In genomic region chr17:50470451-50470850, GRCh38 we compare ENCODE assay signal across 25 cellular contexts. TPM values are rescaled to one million over a fixed set of nuclear protein-coding genes. Genes with fewer than 3 reads are reported as not detected.
DNase-seq lines count a peak whose midpoint lies in the region; ATAC-seq and TF ChIP-seq lines count a peak whose summit lies in the region.
"Had no signal": no experiment of that assay in that cellular context is flagged by ENCODE, and none has a peak within 500 bp of the region (broad histone marks: within the 10 kb centered on the region; RNA-seq: fewer than 3 reads in every experiment).

No MANE protein-coding gene starts in this region.

- no peak for TF ChIP-seq EP300 in upper lobe of left lung (IDR thresholded peaks at IDR 0.05)

- peaks cover 0 to 26% (median 0%) of the 10 kb centered on the region in 11 experiments; a peak in 2 of 22 replicates for H4K20me1 ChIP-seq in BLaER1 treated with 17β-estradiol and CSF1 and Interleukin-3, amounts not matched to agents 10 nM and 100 nM

- CTCF ChIA-PET in HEK293T (lab: Yijun Ruan, JAX), result no interaction called here

- TF ChIP-seq CTCF in endodermal cell (conservative IDR thresholded peaks at IDR 0.05), result no peak
- no peak for TF ChIP-seq CTCF in upper lobe of left lung (IDR thresholded peaks at IDR 0.05)

- no peak overlapping the region for H3K27ac ChIP-seq in BLaER1 treated with 17β-estradiol and CSF1 and Interleukin-3, amounts not matched to agents 10 nM and 100 nM
- no peak overlapping the region for H3K27ac ChIP-seq in endodermal cell (ENCODE audit: low read depth, low read length)
- no peak overlapping the region for H3K27ac ChIP-seq in upper lobe of left lung
- H3K27ac ChIP-seq: hepatocyte, HL-60, parathyroid adenoma had no signal

- intact Hi-C loops in posterior vena cava (cut with DNase I), result no loop called here
- intact Hi-C loops in activated T-helper 1 cell treated with anti-CD3 and anti-CD28 coated beads, Interleukin-12 subunit alpha, Interleukin-12 subunit beta, Interleukin-2, Interleukin-4 antibody, amounts not matched to agents 30 ng/mL and 10 ng/mL and 1 ng/mL, durations not matched to agents 14 hours and 24 hours and 36 hours (cut with micrococcal nuclease), result no loop called here

- no peaks in the 10 kb centered on the region for H3K9me3 Mint-ChIP-seq in endodermal cell
- no peaks in the 10 kb centered on the region for H3K9me3 Mint-ChIP-seq in activated T-helper 1 cell treated with anti-CD3 and anti-CD28 coated beads, Interleukin-12 subunit alpha, Interleukin-12 subunit beta, Interleukin-2, Interleukin-4 antibody, amounts not matched to agents 30 ng/mL and 10 ng/mL and 1 ng/mL, durations not matched to agents 14 hours and 24 hours and 36 hours
- H3K9me3 Mint-ChIP-seq: activated naive CD8-positive, alpha-beta T cell treated with anti-CD3 and anti-CD28 coated beads for 36 hours; T-cell had no signal

- no peak for ATAC-seq in upper lobe of left lung (ENCODE audit: low FRiP score in 2 of 2)
- ATAC-seq: esophagus mucosa; naive thymus-derived CD4-positive, alpha-beta T cell; T-cell had no signal

- peaks cover 0 to 32% (median 0%) of the 10 kb centered on the region in 11 experiments; a peak in 5 of 22 replicates for H3K36me3 ChIP-seq in BLaER1 treated with 17β-estradiol and CSF1 and Interleukin-3, amounts not matched to agents 10 nM and 100 nM
- H3K36me3 ChIP-seq in endodermal cell (ENCODE audit: control insufficient read depth, insufficient read depth, low read length) (no peaks in the 10 kb centered on the region), upper lobe of left lung (peaks cover 0 to 29% (median 12%) of the 10 kb centered on the region in 4 donors)
- H3K36me3 ChIP-seq: MG63 had no signal

- peaks cover 32% of the 10 kb centered on the region for H3K36me3 Mint-ChIP-seq in endodermal cell (ENCODE audit: low read depth)
- H3K36me3 Mint-ChIP-seq in activated T-helper 1 cell treated with anti-CD3 and anti-CD28 coated beads, Interleukin-12 subunit alpha, Interleukin-12 subunit beta, Interleukin-2, Interleukin-4 antibody, amounts not matched to agents 30 ng/mL and 10 ng/mL and 1 ng/mL, durations not matched to agents 14 hours and 24 hours and 36 hours (ENCODE audit: low read depth), result no peaks in the 10 kb centered on the region
- H3K36me3 Mint-ChIP-seq: activated naive CD8-positive, alpha-beta T cell treated with anti-CD3 and anti-CD28 coated beads for 36 hours had no signal

- DNase-seq in NCI-H2171 treated with DMSO at 0.1 percent for 48 hours (lab: John Stamatoyannopoulos, UW) (peak; percentile 84), endodermal cell (peak; percentile 53), posterior vena cava (ENCODE audit: low spot score) (peak; percentile 45), iPS-NIHi7 (ENCODE audit: extremely low spot score) (no peak), upper lobe of left lung (no peak), HEK293T (ENCODE audit: extremely low spot score) (no peak)
- no peak for DNase-seq in activated T-helper 1 cell treated with anti-CD3 and anti-CD28 coated beads, Interleukin-12 subunit alpha, Interleukin-12 subunit beta, Interleukin-2, Interleukin-4 antibody, amounts not matched to agents 30 ng/mL and 10 ng/mL and 1 ng/mL, durations not matched to agents 14 hours and 24 hours and 36 hours (ENCODE audit: low spot score)
- DNase-seq: activated CD4-positive, alpha-beta T cell treated with anti-CD3 and anti-CD28 coated beads for 4 hours; activated naive CD8-positive, alpha-beta T cell treated with anti-CD3 and anti-CD28 coated beads for 36 hours; effector memory CD4-positive, alpha-beta T cell; foreskin melanocyte; MG63; naive thymus-derived CD4-positive, alpha-beta T cell; NCI-H1436 treated with DMSO at 0.1 percent for 48 hours; NCI-H82; OCI-M1; T-cell had no signal

- 90 to 96% methylated on average over 4 to 6 of the region's 6 CpGs for WGBS in endodermal cell (ENCODE audit: insufficient coverage in 1 of 2, insufficient read length in 1 of 2), 2 experiments
- WGBS in upper lobe of left lung, 2 donors, result 81 to 87% methylated on average over 6 of the region's 6 CpGs

- no peak overlapping the region for H3K9ac ChIP-seq in BLaER1 treated with 17β-estradiol and CSF1 and Interleukin-3, amounts not matched to agents 10 nM and 100 nM
- no peak overlapping the region for H3K9ac ChIP-seq in endodermal cell (ENCODE audit: extremely low read depth, low read length, poor library complexity, severe bottlenecking)
- H3K9ac ChIP-seq: parathyroid adenoma had no signal

- no peak overlapping the region for H3K4me3 Mint-ChIP-seq in endodermal cell
- H3K4me3 Mint-ChIP-seq in activated T-helper 1 cell treated with anti-CD3 and anti-CD28 coated beads, Interleukin-12 subunit alpha, Interleukin-12 subunit beta, Interleukin-2, Interleukin-4 antibody, amounts not matched to agents 30 ng/mL and 10 ng/mL and 1 ng/mL, durations not matched to agents 14 hours and 24 hours and 36 hours, result no peak overlapping the region
- H3K4me3 Mint-ChIP-seq: activated naive CD8-positive, alpha-beta T cell treated with anti-CD3 and anti-CD28 coated beads for 36 hours had no signal

- H3K4me2 ChIP-seq in BLaER1 treated with 17β-estradiol and CSF1 and Interleukin-3, amounts not matched to agents 10 nM and 100 nM, result peak overlapping the region in 6 of 11 experiments; percentile 17 to 68 (median 48); a peak in 6 of 22 replicates
- H3K4me2 ChIP-seq: hepatocyte had no signal

- H3K9me3 ChIP-seq in BLaER1 treated with 17β-estradiol and CSF1 and Interleukin-3, amounts not matched to agents 10 nM and 100 nM (replicated peaks in 1 of 11), result no peaks in the 10 kb centered on the region
- H3K9me3 ChIP-seq in endodermal cell (ENCODE audit: control insufficient read depth, low read length) (no peaks in the 10 kb centered on the region), upper lobe of left lung (no peaks in the 10 kb centered on the region)
- H3K9me3 ChIP-seq: MG63 had no signal

- no peak overlapping the region for H3K27ac Mint-ChIP-seq in endodermal cell
- H3K27ac Mint-ChIP-seq in activated T-helper 1 cell treated with anti-CD3 and anti-CD28 coated beads, Interleukin-12 subunit alpha, Interleukin-12 subunit beta, Interleukin-2, Interleukin-4 antibody, amounts not matched to agents 30 ng/mL and 10 ng/mL and 1 ng/mL, durations not matched to agents 14 hours and 24 hours and 36 hours, result no peak overlapping the region
- H3K27ac Mint-ChIP-seq: activated naive CD8-positive, alpha-beta T cell treated with anti-CD3 and anti-CD28 coated beads for 36 hours; T-cell had no signal

- H3K27me3 ChIP-seq in BLaER1 treated with 17β-estradiol and CSF1 and Interleukin-3, amounts not matched to agents 10 nM and 100 nM, result peaks cover 16 to 36% (median 28%) of the 10 kb centered on the region in 11 experiments
- H3K27me3 ChIP-seq in endodermal cell (ENCODE audit: control insufficient read depth, insufficient read depth, low read length, poor library complexity, severe bottlenecking) (peaks cover 16% of the 10 kb centered on the region), upper lobe of left lung (peaks cover 0 to 21% (median 4%) of the 10 kb centered on the region in 4 donors)
- H3K27me3 ChIP-seq: hepatocyte, MG63 had no signal

- H3K4me1 Mint-ChIP-seq in endodermal cell, result peaks cover 16% of the 10 kb centered on the region
- no peaks in the 10 kb centered on the region for H3K4me1 Mint-ChIP-seq in activated T-helper 1 cell treated with anti-CD3 and anti-CD28 coated beads, Interleukin-12 subunit alpha, Interleukin-12 subunit beta, Interleukin-2, Interleukin-4 antibody, amounts not matched to agents 30 ng/mL and 10 ng/mL and 1 ng/mL, durations not matched to agents 14 hours and 24 hours and 36 hours (ENCODE audit: low read depth)

- H3K4me1 ChIP-seq in BLaER1 treated with 17β-estradiol and CSF1 and Interleukin-3, amounts not matched to agents 10 nM and 100 nM, result peaks cover 10 to 30% (median 15%) of the 10 kb centered on the region in 10 experiments; a peak in 19 of 20 replicates
- no peaks in the 10 kb centered on the region for H3K4me1 ChIP-seq in endodermal cell (ENCODE audit: control insufficient read depth, insufficient read depth, low read length)
- peaks cover 10 to 25% (median 13%) of the 10 kb centered on the region in 4 donors for H3K4me1 ChIP-seq in upper lobe of left lung

- no peak for TF ChIP-seq POLR2A in upper lobe of left lung (IDR thresholded peaks at IDR 0.05)

- peaks cover 57% of the 10 kb centered on the region for H3K27me3 Mint-ChIP-seq in endodermal cell (ENCODE audit: insufficient read depth)
- H3K27me3 Mint-ChIP-seq in activated T-helper 1 cell treated with anti-CD3 and anti-CD28 coated beads, Interleukin-12 subunit alpha, Interleukin-12 subunit beta, Interleukin-2, Interleukin-4 antibody, amounts not matched to agents 30 ng/mL and 10 ng/mL and 1 ng/mL, durations not matched to agents 14 hours and 24 hours and 36 hours (ENCODE audit: insufficient read depth), result peaks cover 25% of the 10 kb centered on the region

- POLR2A ChIA-PET in HEK293T (lab: Yijun Ruan, JAX), result no interaction called here

- no peak overlapping the region for H3K4me3 ChIP-seq in BLaER1 treated with 17β-estradiol and CSF1 and Interleukin-3, amounts not matched to agents 10 nM and 100 nM
- H3K4me3 ChIP-seq in endodermal cell (ENCODE audit: low read length) (no peak overlapping the region), upper lobe of left lung (no peak overlapping the region)
- H3K4me3 ChIP-seq: hepatocyte, MG63 had no signal

RNA-seq across cellular contexts. Expression of gene CHAD, which starts 1.8 kb away (rescaled TPM):
- under 1 TPM in 1 of 2 donors, not detected in 1; 0.15 TPM for total RNA-seq in endodermal cell
- not detected for polyA plus RNA-seq in endodermal cell (2013, experiment 1 of 2)
- polyA plus RNA-seq in endodermal cell (2013, experiment 2 of 2), result 0.17 TPM
- under 1 TPM in 1 of 2 donors, not detected in 1; 0.46 TPM for total RNA-seq in posterior vena cava
- total RNA-seq in activated T-helper 1 cell treated with anti-CD3 and anti-CD28 coated beads, Interleukin-12 subunit alpha, Interleukin-12 subunit beta, Interleukin-2, Interleukin-4 antibody, amounts not matched to agents 30 ng/mL and 10 ng/mL and 1 ng/mL, durations not matched to agents 14 hours and 24 hours and 36 hours, result not detected in 2 replicates
- total RNA-seq in upper lobe of left lung, result under 1 TPM in 4 of 6 donors, not detected in 2; 0.13 to 0.30 (median 0.21) TPM
- total RNA-seq: activated CD8-positive, alpha-beta memory T cell treated with anti-CD3 and anti-CD28 coated beads for 36 hours; activated naive CD8-positive, alpha-beta T cell treated with anti-CD3 and anti-CD28 coated beads for 36 hours; esophagus mucosa; H1; naive thymus-derived CD4-positive, alpha-beta T cell; T-cell had no signal
- polyA plus RNA-seq: CD14-positive monocyte; naive thymus-derived CD4-positive, alpha-beta T cell had no signal

RNA-seq across cellular contexts. Expression of gene RSAD1, which starts 8.2 kb away (rescaled TPM):
- 10 to 100 TPM; 26.6 to 35.8 TPM for total RNA-seq in endodermal cell
- polyA plus RNA-seq in endodermal cell (2013, experiment 1 of 2), result 32.2 TPM
- 25.3 TPM for polyA plus RNA-seq in endodermal cell (2013, experiment 2 of 2)
- total RNA-seq in posterior vena cava, result 10 to 100 TPM; 24.9 to 25.4 TPM
- total RNA-seq in activated T-helper 1 cell treated with anti-CD3 and anti-CD28 coated beads, Interleukin-12 subunit alpha, Interleukin-12 subunit beta, Interleukin-2, Interleukin-4 antibody, amounts not matched to agents 30 ng/mL and 10 ng/mL and 1 ng/mL, durations not matched to agents 14 hours and 24 hours and 36 hours, result 53.4 and 54.2 TPM in 2 replicates
- total RNA-seq in upper lobe of left lung, result 10 to 100 TPM; 26.8 to 47.3 (median 34.9) TPM

RNA-seq across cellular contexts. Expression of gene MYCBPAP, which starts 37.8 kb away (rescaled TPM):
- total RNA-seq in endodermal cell (1 to 10 TPM; 3.5 to 7.1 TPM), posterior vena cava (under 1 TPM; 0.29 to 0.69 TPM), upper lobe of left lung (10 to 100 TPM in 1 of 6 donors, 1 to 10 TPM in 5; 1.0 to 14.7 (median 4.2) TPM)
- polyA plus RNA-seq in endodermal cell (2013, experiment 1 of 2), result 2.6 TPM
- polyA plus RNA-seq in endodermal cell (2013, experiment 2 of 2), result 1.6 TPM
- total RNA-seq in activated T-helper 1 cell treated with anti-CD3 and anti-CD28 coated beads, Interleukin-12 subunit alpha, Interleukin-12 subunit beta, Interleukin-2, Interleukin-4 antibody, amounts not matched to agents 30 ng/mL and 10 ng/mL and 1 ng/mL, durations not matched to agents 14 hours and 24 hours and 36 hours, result 2.6 and 3.8 TPM in 2 replicates
- polyA plus RNA-seq: CD14-positive monocyte had no signal

RNA-seq across cellular contexts. Expression of gene ACSF2, which starts 44.4 kb away (rescaled TPM):
- 10 to 100 TPM; 61.7 to 76.5 TPM for total RNA-seq in endodermal cell
- polyA plus RNA-seq in endodermal cell (2013, experiment 1 of 2), result 35.1 TPM
- polyA plus RNA-seq in endodermal cell (2013, experiment 2 of 2), result 33.2 TPM
- 10 to 100 TPM; 13.9 to 14.9 TPM for total RNA-seq in posterior vena cava
- 8.8 and 11.3 TPM in 2 replicates for total RNA-seq in activated T-helper 1 cell treated with anti-CD3 and anti-CD28 coated beads, Interleukin-12 subunit alpha, Interleukin-12 subunit beta, Interleukin-2, Interleukin-4 antibody, amounts not matched to agents 30 ng/mL and 10 ng/mL and 1 ng/mL, durations not matched to agents 14 hours and 24 hours and 36 hours
- 100 to 1,000 TPM in 4 of 6 donors, 10 to 100 TPM in 2; 52.3 to 239 (median 120) TPM for total RNA-seq in upper lobe of left lung

Comparison
In these comparisons a context has a peak if more than half of its experiments do, and no peak if none do; other contexts are left out.
1. DNase-seq: peak in NCI-H2171 treated with DMSO at 0.1 percent for 48 hours (single experiment), endodermal cell (single experiment) and posterior vena cava (single experiment); none in iPS-NIHi7 (single experiment), activated T-helper 1 cell treated with anti-CD3 and anti-CD28 coated beads, Interleukin-12 subunit alpha, Interleukin-12 subunit beta, Interleukin-2, Interleukin-4 antibody, amounts not matched to agents 30 ng/mL and 10 ng/mL and 1 ng/mL, durations not matched to agents 14 hours and 24 hours and 36 hours (single experiment), upper lobe of left lung (0 of 2) and HEK293T (single experiment).